Comparison of ENCODE assay signal across 1 cellular context in genomic region chr7:103988468-103989199, GRCh38.
TF ChIP-seq lines count a peak whose summit lies in the region.

No MANE protein-coding gene starts in this region.

TF ChIP-seq in HepG2, 621 proteins besides CTCF, POLR2A, EP300 and RAD21 (continues in another document):
- no peak for TF ChIP-seq ZNF318 (CRISPR knock-in tag; IDR thresholded peaks at IDR 0.05)
- 0 out of 2 replicates have a peak, but pooled peaks have one; percentile 2 for TF ChIP-seq GMEB1 (CRISPR knock-in tag; IDR thresholded peaks at IDR 0.05; ENCODE audit: borderline replicate concordance)
- TF ChIP-seq AGO2 (optimal IDR thresholded peaks at IDR 0.05; ENCODE audit: low read depth, low read length): peak; percentile 100
- no peak for TF ChIP-seq CERS6 (CRISPR knock-in tag; IDR thresholded peaks at IDR 0.05)
- peak; percentile 68; the same call in 1 of the 2 replicates for TF ChIP-seq ZKSCAN1 (IDR thresholded peaks at IDR 0.05; ENCODE audit: low read length)
- TF ChIP-seq GABPB1 (CRISPR knock-in tag; IDR thresholded peaks at IDR 0.05): peak; percentile 19; the same call in 1 of the 2 replicates
- no peak for TF ChIP-seq SRSF9 (IDR thresholded peaks at IDR 0.05; ENCODE audit: borderline replicate concordance, insufficient read depth, low read depth, low read length, poor library complexity, severe bottlenecking)
- TF ChIP-seq ZNF605 (CRISPR knock-in tag; IDR thresholded peaks at IDR 0.05): 0 out of 2 replicates have a peak, but pooled peaks have one; percentile 28
- TF ChIP-seq RBM39 (IDR thresholded peaks at IDR 0.05; ENCODE audit: low read depth, low read length, poor library complexity, severe bottlenecking): peak; percentile 75
- no peak for TF ChIP-seq GTF2F1 (IDR thresholded peaks at IDR 0.05; ENCODE audit: low read length)
- no peak for TF ChIP-seq PRDM4 (CRISPR knock-in tag; IDR thresholded peaks at IDR 0.05; ENCODE audit: borderline replicate concordance)
- no peak for TF ChIP-seq FOXA1 (IDR thresholded peaks at IDR 0.05)
- no peak for TF ChIP-seq FOXA1 (CRISPR knock-in tag; IDR thresholded peaks at IDR 0.05)
- TF ChIP-seq AFF4 (CRISPR knock-in tag; IDR thresholded peaks at IDR 0.05): peak; percentile 47; the same call in 1 of the 2 replicates
- TF ChIP-seq SNAPC2 (CRISPR knock-in tag; IDR thresholded peaks at IDR 0.05): 0 out of 2 replicates have a peak, but pooled peaks have one; percentile 39
- no peak for TF ChIP-seq GATAD1 (CRISPR knock-in tag; IDR thresholded peaks at IDR 0.05)
- TF ChIP-seq PATZ1 (CRISPR knock-in tag; IDR thresholded peaks at IDR 0.05): peak; percentile 45
- peak; percentile 75 for TF ChIP-seq SRSF1 (optimal IDR thresholded peaks at IDR 0.05; ENCODE audit: low read depth, low read length)
- TF ChIP-seq FOXC1 (CRISPR knock-in tag; IDR thresholded peaks at IDR 0.05; ENCODE audit: borderline replicate concordance): no peak
- TF ChIP-seq ZNF780A (CRISPR knock-in tag; IDR thresholded peaks at IDR 0.05): no peak
- peak; percentile 92 for TF ChIP-seq HNRNPLL (IDR thresholded peaks at IDR 0.05; ENCODE audit: low read depth, low read length, poor library complexity, severe bottlenecking)
- TF ChIP-seq PHF8 (CRISPR knock-in tag; IDR thresholded peaks at IDR 0.05): peak; percentile 63
- TF ChIP-seq ETV5 (CRISPR knock-in tag; IDR thresholded peaks at IDR 0.05; ENCODE audit: borderline replicate concordance): no peak
- TF ChIP-seq TAF1 (CRISPR knock-in tag; IDR thresholded peaks at IDR 0.05): peak; percentile 57
- TF ChIP-seq ATF2 (CRISPR knock-in tag; IDR thresholded peaks at IDR 0.05): no peak
- TF ChIP-seq SRSF4 (IDR thresholded peaks at IDR 0.05; ENCODE audit: low read depth, low read length, poor library complexity, severe bottlenecking): no peak
- peak; percentile 21; the same call in 1 of the 2 replicates for TF ChIP-seq MED1 (CRISPR knock-in tag; IDR thresholded peaks at IDR 0.05)
- no peak for TF ChIP-seq AHR (CRISPR knock-in tag; IDR thresholded peaks at IDR 0.05)
- peak; percentile 49; the same call in 1 of the 2 replicates for TF ChIP-seq ZFP91 (CRISPR knock-in tag; IDR thresholded peaks at IDR 0.05; ENCODE audit: borderline replicate concordance)
- TF ChIP-seq KAT7 (CRISPR knock-in tag; IDR thresholded peaks at IDR 0.05; ENCODE audit: borderline replicate concordance): 0 out of 2 replicates have a peak, but pooled peaks have one; percentile 51
- no peak for TF ChIP-seq ISX (CRISPR knock-in tag; conservative IDR thresholded peaks at IDR 0.05)
- TF ChIP-seq ZNF234 (CRISPR knock-in tag; conservative IDR thresholded peaks at IDR 0.05): no peak
